ENCODE assay signal across 1 cellular context in the genomic region with DNA sequence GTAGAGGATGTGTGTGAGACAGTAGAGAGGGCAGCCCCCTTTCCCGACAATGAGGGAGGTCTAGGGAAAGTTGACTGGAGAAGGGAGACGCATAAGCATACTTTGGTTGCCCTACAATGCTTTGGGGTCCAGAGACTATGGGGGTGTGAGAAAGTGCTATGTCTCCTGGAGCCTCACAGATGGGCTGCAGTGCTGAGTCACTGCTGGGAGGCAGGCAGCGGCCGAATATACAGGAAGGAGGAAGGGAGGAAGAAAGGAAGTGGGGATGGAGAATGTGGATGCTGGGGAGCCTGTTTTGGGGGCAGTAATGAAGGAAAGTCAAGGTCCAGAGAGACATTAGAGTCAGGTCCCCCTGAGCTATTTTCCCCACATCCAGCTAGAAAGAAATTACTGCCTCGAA.
TF ChIP-seq lines count a peak whose summit lies in the region.

No MANE protein-coding gene starts in this region.

TF ChIP-seq in GM23338, 12 proteins besides CTCF, POLR2A, EP300 and RAD21 (continued from another document):
- TF ChIP-seq, protein P1, sequence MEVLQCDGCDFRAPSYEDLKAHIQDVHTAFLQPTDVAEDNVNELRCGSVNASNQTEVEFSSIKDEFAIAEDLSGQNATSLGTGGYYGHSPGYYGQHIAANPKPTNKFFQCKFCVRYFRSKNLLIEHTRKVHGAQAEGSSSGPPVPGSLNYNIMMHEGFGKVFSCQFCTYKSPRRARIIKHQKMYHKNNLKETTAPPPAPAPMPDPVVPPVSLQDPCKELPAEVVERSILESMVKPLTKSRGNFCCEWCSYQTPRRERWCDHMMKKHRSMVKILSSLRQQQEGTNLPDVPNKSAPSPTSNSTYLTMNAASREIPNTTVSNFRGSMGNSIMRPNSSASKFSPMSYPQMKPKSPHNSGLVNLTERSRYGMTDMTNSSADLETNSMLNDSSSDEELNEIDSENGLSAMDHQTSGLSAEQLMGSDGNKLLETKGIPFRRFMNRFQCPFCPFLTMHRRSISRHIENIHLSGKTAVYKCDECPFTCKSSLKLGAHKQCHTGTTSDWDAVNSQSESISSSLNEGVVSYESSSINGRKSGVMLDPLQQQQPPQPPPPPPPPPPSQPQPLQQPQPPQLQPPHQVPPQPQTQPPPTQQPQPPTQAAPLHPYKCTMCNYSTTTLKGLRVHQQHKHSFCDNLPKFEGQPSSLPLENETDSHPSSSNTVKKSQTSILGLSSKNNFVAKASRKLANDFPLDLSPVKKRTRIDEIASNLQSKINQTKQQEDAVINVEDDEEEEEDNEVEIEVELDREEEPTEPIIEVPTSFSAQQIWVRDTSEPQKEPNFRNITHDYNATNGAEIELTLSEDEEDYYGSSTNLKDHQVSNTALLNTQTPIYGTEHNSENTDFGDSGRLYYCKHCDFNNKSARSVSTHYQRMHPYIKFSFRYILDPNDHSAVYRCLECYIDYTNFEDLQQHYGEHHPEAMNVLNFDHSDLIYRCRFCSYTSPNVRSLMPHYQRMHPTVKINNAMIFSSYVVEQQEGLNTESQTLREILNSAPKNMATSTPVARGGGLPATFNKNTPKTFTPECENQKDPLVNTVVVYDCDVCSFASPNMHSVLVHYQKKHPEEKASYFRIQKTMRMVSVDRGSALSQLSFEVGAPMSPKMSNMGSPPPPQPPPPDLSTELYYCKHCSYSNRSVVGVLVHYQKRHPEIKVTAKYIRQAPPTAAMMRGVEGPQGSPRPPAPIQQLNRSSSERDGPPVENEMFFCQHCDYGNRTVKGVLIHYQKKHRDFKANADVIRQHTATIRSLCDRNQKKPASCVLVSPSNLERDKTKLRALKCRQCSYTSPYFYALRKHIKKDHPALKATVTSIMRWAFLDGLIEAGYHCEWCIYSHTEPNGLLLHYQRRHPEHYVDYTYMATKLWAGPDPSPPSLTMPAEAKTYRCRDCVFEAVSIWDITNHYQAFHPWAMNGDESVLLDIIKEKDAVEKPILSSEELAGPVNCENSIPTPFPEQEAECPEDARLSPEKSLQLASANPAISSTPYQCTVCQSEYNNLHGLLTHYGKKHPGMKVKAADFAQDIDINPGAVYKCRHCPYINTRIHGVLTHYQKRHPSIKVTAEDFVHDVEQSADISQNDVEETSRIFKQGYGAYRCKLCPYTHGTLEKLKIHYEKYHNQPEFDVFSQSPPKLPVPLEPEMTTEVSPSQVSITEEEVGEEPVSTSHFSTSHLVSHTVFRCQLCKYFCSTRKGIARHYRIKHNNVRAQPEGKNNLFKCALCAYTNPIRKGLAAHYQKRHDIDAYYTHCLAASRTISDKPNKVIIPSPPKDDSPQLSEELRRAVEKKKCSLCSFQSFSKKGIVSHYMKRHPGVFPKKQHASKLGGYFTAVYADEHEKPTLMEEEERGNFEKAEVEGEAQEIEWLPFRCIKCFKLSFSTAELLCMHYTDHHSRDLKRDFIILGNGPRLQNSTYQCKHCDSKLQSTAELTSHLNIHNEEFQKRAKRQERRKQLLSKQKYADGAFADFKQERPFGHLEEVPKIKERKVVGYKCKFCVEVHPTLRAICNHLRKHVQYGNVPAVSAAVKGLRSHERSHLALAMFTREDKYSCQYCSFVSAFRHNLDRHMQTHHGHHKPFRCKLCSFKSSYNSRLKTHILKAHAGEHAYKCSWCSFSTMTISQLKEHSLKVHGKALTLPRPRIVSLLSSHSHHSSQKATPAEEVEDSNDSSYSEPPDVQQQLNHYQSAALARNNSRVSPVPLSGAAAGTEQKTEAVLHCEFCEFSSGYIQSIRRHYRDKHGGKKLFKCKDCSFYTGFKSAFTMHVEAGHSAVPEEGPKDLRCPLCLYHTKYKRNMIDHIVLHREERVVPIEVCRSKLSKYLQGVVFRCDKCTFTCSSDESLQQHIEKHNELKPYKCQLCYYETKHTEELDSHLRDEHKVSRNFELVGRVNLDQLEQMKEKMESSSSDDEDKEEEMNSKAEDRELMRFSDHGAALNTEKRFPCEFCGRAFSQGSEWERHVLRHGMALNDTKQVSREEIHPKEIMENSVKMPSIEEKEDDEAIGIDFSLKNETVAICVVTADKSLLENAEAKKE (CRISPR knock-in tag; IDR thresholded peaks at IDR 0.05): no peak
